In genomic region chr9:133149130-133150015, GRCh38 we compare ENCODE assay signal across 8 cellular contexts. TPM values are rescaled to one million over a fixed set of nuclear protein-coding genes. Genes with fewer than 3 reads are reported as not detected.
DNase-seq lines count a peak whose midpoint lies in the region; TF ChIP-seq lines count a peak whose summit lies in the region.

No MANE protein-coding gene starts in this region.

- H3K27ac ChIP-seq in SJSA1 (no peak overlapping the region), osteoblast (ENCODE audit: low read depth, low read length) (no peak overlapping the region), thyroid gland (peak overlapping the region; percentile 62 to 91 (median 88))

- H3K36me3 ChIP-seq in GM06990 (ENCODE audit: control insufficient read depth, insufficient read depth, low read length) (peaks cover 1% of the 10 kb centered on the region), H7 (replicated peaks; ENCODE audit: control insufficient read depth, insufficient read depth, low read length) (no peaks in the 10 kb centered on the region), SJSA1 (no peaks in the 10 kb centered on the region), osteoblast (ENCODE audit: insufficient read depth, low read length) (no peaks in the 10 kb centered on the region), thyroid gland (no peaks in the 10 kb centered on the region)

- peak overlapping the region; percentile 87 for H3K4me2 ChIP-seq in osteoblast (ENCODE audit: insufficient read depth, low read length)

- H3K4me1 ChIP-seq in SJSA1 (replicated peaks): peaks cover 18% of the 10 kb centered on the region
- peaks cover 15% of the 10 kb centered on the region for H3K4me1 ChIP-seq in osteoblast (ENCODE audit: insufficient read depth, low read length)
- peaks cover 24 to 33% of the 10 kb centered on the region in 2 donors for H3K4me1 ChIP-seq in thyroid gland

- peak in 1 of 2 donors; percentile 82 for TF ChIP-seq POLR2A in thyroid gland (IDR thresholded peaks at IDR 0.05)

- 9 to 33% methylated on average over 5 to 13 of the region's 95 CpGs for WGBS in thyroid gland, 2 donors

- H3K36me3 Mint-ChIP-seq in activated naive CD4-positive, alpha-beta T cell treated with anti-CD3 and anti-CD28 coated beads, Interleukin-2, amount 10 ng/mL, durations not matched to agents 7 days and 5 days: peaks cover 7% of the 10 kb centered on the region

- intact Hi-C loops in thyroid gland (cut with DNase I): loop anchor here (10.0 kb wide), 1 partner anchor 105 kb away; no protein-coding TSS in a partner anchor

- H3K9me3 ChIP-seq in SJSA1 (replicated peaks) (no peaks in the 10 kb centered on the region), osteoblast (ENCODE audit: low read depth, low read length) (no peaks in the 10 kb centered on the region), thyroid gland (no peaks in the 10 kb centered on the region)

- peak overlapping the region; percentile 70 for H3K4me3 Mint-ChIP-seq in activated naive CD4-positive, alpha-beta T cell treated with anti-CD3 and anti-CD28 coated beads, Interleukin-2, amount 10 ng/mL, durations not matched to agents 7 days and 5 days

- H3K27me3 ChIP-seq in GM06990 (replicated peaks; ENCODE audit: control insufficient read depth, insufficient read depth, low read length): no peaks in the 10 kb centered on the region
- peaks cover 3% of the 10 kb centered on the region; the same call in 1 of the 2 replicates for H3K27me3 ChIP-seq in H7 (ENCODE audit: control insufficient read depth, insufficient read depth, low read length)
- no peaks in the 10 kb centered on the region for H3K27me3 ChIP-seq in SJSA1 (replicated peaks)
- H3K27me3 ChIP-seq in osteoblast (ENCODE audit: insufficient read depth, low read length): no peaks in the 10 kb centered on the region
- H3K27me3 ChIP-seq in thyroid gland: no peaks in the 10 kb centered on the region

- H3K9me3 Mint-ChIP-seq in activated naive CD4-positive, alpha-beta T cell treated with anti-CD3 and anti-CD28 coated beads, Interleukin-2, amount 10 ng/mL, durations not matched to agents 7 days and 5 days: no peaks in the 10 kb centered on the region

- peaks cover 27% of the 10 kb centered on the region for H4K20me1 ChIP-seq in osteoblast (ENCODE audit: insufficient read depth, low read length)

- TF ChIP-seq CTCF in GM06990 (IDR thresholded peaks at IDR 0.05; ENCODE audit: insufficient read depth, low read length, poor library complexity, severe bottlenecking): peak; percentile 43
- TF ChIP-seq CTCF in LNCaP clone FGC (IDR thresholded peaks at IDR 0.05; ENCODE audit: control insufficient read depth, extremely low read depth, insufficient read depth): peak; percentile 39
- TF ChIP-seq CTCF in osteoblast (IDR thresholded peaks at IDR 0.05; ENCODE audit: extremely low read depth, low read depth, low read length): peak; percentile 17
- TF ChIP-seq CTCF in thyroid gland (IDR thresholded peaks at IDR 0.05): peak in 4 of 6 experiments; percentile 23 to 45 (median 35)

- H3K4me3 ChIP-seq in GM06990 (replicated peaks; ENCODE audit: low read depth, low read length) (peak overlapping the region; percentile 82), H7 (ENCODE audit: insufficient read depth, low read depth, low read length) (peak overlapping the region; percentile 62), LNCaP clone FGC (ENCODE audit: low read depth, low read length) (peak overlapping the region; percentile 52), SJSA1 (peak overlapping the region; percentile 52), osteoblast (ENCODE audit: insufficient read depth, low read length) (peak overlapping the region; percentile 77), thyroid gland (replicated peaks in 1 of 3) (peak overlapping the region in 1 of 3 donors; percentile 72)

- CTCF ChIA-PET in activated naive CD4-positive, alpha-beta T cell treated with anti-CD3 and anti-CD28 coated beads, Interleukin-2, amount 10 ng/mL, durations not matched to agents 7 days and 5 days (lab: Charles Lee): interaction anchor here (1.4 to 8.0 kb wide), 2 partner anchors 11 to 40 kb away, joined by 5 to 357 read pairs; no protein-coding TSS in a partner anchor

- peaks cover 10% of the 10 kb centered on the region for H3K27me3 Mint-ChIP-seq in activated naive CD4-positive, alpha-beta T cell treated with anti-CD3 and anti-CD28 coated beads, Interleukin-2, amount 10 ng/mL, durations not matched to agents 7 days and 5 days

- H3K4me1 Mint-ChIP-seq in activated naive CD4-positive, alpha-beta T cell treated with anti-CD3 and anti-CD28 coated beads, Interleukin-2, amount 10 ng/mL, durations not matched to agents 7 days and 5 days: peaks cover 50% of the 10 kb centered on the region

- peak overlapping the region; percentile 84 for H3K27ac Mint-ChIP-seq in activated naive CD4-positive, alpha-beta T cell treated with anti-CD3 and anti-CD28 coated beads, Interleukin-2, amount 10 ng/mL, durations not matched to agents 7 days and 5 days

- peak overlapping the region; percentile 88 for H2AFZ ChIP-seq in osteoblast (ENCODE audit: low read length)

- H3K79me2 ChIP-seq in osteoblast (ENCODE audit: insufficient read depth, low read length): peaks cover 6% of the 10 kb centered on the region

- DNase-seq in GM06990 (ENCODE audit: extremely low read depth, insufficient read length): peak; percentile 99
- peak; percentile 100 for DNase-seq in H7
- DNase-seq in LNCaP clone FGC (ENCODE audit: low read depth): peak; percentile 80
- peak; percentile 73 to 77 for DNase-seq in SJSA1 (ENCODE audit: low read depth in 1 of 2, low spot score in 2 of 2)
- peak; percentile 86 for DNase-seq in activated naive CD4-positive, alpha-beta T cell treated with anti-CD3 and anti-CD28 coated beads, Interleukin-2, amount 10 ng/mL, durations not matched to agents 7 days and 5 days
- peak; percentile 92 for DNase-seq in glomerular visceral epithelial cell (ENCODE audit: extremely low spot score)
- peak; percentile 100 for DNase-seq in osteoblast (ENCODE audit: insufficient read length, low spot score, missing footprints)
- peak; percentile 93 to 95 for DNase-seq in thyroid gland

RNA-seq across cellular contexts. Expression of gene GBGT1, which starts 14.3 kb away (rescaled TPM):
- 6.8 and 7.5 TPM in 2 replicates for total RNA-seq in H7 (2014; rRNA removed; shearing (Covaris generic))
- total RNA-seq in SJSA1 (2014; rRNA removed; shearing (Covaris generic)): not detected in 2 replicates
- total RNA-seq in osteoblast (3.3 and 3.8 TPM in 2 replicates), thyroid gland (10 to 100 TPM; 21.4 to 45.0 (median 25.1) TPM)

RNA-seq across cellular contexts. Expression of gene RALGDS, which starts 28.3 kb away (rescaled TPM):
- 24.4 and 24.6 TPM in 2 replicates for total RNA-seq in H7 (2014; rRNA removed; shearing (Covaris generic))
- total RNA-seq in SJSA1 (2014; rRNA removed; shearing (Covaris generic)): 8.6 and 11.4 TPM in 2 replicates
- total RNA-seq in osteoblast (11.2 and 12.7 TPM in 2 replicates), thyroid gland (10 to 100 TPM; 32.2 to 55.3 (median 43.5) TPM)

RNA-seq across cellular contexts. Expression of gene OBP2B, which starts 59.7 kb away (rescaled TPM):
- not detected in 2 replicates for total RNA-seq in H7 (2014; rRNA removed; shearing (Covaris generic))
- total RNA-seq in SJSA1 (2014; rRNA removed; shearing (Covaris generic)): not detected in 2 replicates
- total RNA-seq in osteoblast (not detected in 2 replicates), thyroid gland (not detected)

Comparison
In these comparisons a context has a peak if more than half of its experiments do, and no peak if none do; other contexts are left out.
1. H3K27ac ChIP-seq: peak in thyroid gland (3 of 3); none in SJSA1 (single experiment) and osteoblast (single experiment).
2. Peak in every context shown above with its lines, with median percentiles within 50 percentile points of each other: DNase-seq and CTCF ChIP-seq.